In genomic region chr22:25028841-25029141, GRCh38 we compare ENCODE assay signal across 2 cellular contexts.
TF ChIP-seq lines count a peak whose summit lies in the region.

No MANE protein-coding gene starts in this region.

TF ChIP-seq in A549, 52 proteins besides CTCF, POLR2A, EP300 and RAD21:
- TF ChIP-seq FOXS1 (CRISPR knock-in tag; IDR thresholded peaks at IDR 0.05) (no peak), RARB (CRISPR knock-in tag; IDR thresholded peaks at IDR 0.05) (no peak), RCOR1 (IDR thresholded peaks at IDR 0.05; ENCODE audit: low read depth, low read length) (no peak), USF2 (IDR thresholded peaks at IDR 0.05) (no peak)

TF ChIP-seq in endothelial cell of umbilical vein, 7 proteins besides CTCF, POLR2A, EP300 and RAD21:
- TF ChIP-seq POLR2AphosphoS5 (IDR thresholded peaks at IDR 0.05; ENCODE audit: insufficient read depth, low read depth, low read length) (no peak), JUN (IDR thresholded peaks at IDR 0.05; ENCODE audit: borderline replicate concordance, insufficient read depth, insufficient read length, low read depth) (no peak)
